ENCODE assay signal across 8 cellular contexts in the genomic region with DNA sequence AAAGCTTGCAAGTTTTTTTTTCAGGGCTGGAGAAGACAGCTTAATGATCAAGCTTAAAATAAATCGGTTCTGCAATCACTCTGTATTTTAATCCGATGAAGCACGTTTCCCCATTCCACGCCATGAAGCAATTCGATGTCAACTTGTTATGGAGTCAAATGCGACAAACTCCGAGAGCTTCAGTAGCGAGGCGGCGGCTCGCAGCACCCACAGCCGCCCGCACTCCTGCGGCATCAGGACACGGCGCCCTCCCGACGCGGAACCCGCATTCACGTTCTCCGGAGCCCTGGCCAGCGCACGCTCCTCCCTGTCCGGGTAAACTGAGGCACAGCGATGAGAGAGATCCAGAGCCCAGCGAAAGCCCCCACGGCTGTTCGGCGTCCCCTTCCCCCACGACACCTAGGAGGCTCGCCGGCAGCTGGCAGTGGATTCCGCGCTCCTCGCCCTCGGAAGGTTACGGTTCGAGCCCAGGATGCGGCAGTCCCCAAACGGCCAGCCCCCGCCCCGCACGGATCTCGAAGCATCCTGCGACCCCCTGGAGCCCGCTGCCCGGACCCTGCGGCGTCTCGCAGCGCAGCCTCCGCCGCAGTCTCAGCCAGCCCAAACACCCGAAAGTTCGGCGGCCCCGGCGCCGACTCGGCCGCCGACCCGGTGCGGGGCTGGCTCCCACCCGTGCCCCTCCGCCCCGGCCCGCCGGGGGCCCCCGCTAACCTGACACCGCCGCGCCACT. TPM values are rescaled to one million over a fixed set of nuclear protein-coding genes. Genes with fewer than 3 reads are reported as not detected.
A peak's percentile ranks its signal among the peaks of the same experiment; 100 is the strongest.
DNase-seq lines count a peak whose midpoint lies in the region; ATAC-seq lines count a peak whose summit lies in the region.

No MANE protein-coding gene starts in this region.

- DNase-seq in activated CD8-positive, alpha-beta memory T cell treated with anti-CD3 and anti-CD28 coated beads, Interleukin-2, amount 10 ng/mL, durations not matched to agents 7 days and 5 days, result no peak
- no peak for DNase-seq in activated CD8-positive, alpha-beta memory T cell treated with anti-CD3 and anti-CD28 coated beads for 24 hours
- DNase-seq in astrocyte of the hippocampus (ENCODE audit: low read depth, low spot score) (peak; percentile 48), immature natural killer cell (peak in 2 of 3 donors; percentile 1 to 11), NOMO-1 (lab: John Stamatoyannopoulos, UW; ENCODE audit: unreplicated experiment in 2 of 2) (no peak)

- no peaks in the 10 kb centered on the region for H3K9me3 Mint-ChIP-seq in activated CD8-positive, alpha-beta memory T cell treated with anti-CD3 and anti-CD28 coated beads, Interleukin-2, amount 10 ng/mL, durations not matched to agents 7 days and 5 days (ENCODE audit: low read depth)
- no peaks in the 10 kb centered on the region for H3K9me3 Mint-ChIP-seq in immature natural killer cell

- H3K27me3 Mint-ChIP-seq in activated CD8-positive, alpha-beta memory T cell treated with anti-CD3 and anti-CD28 coated beads, Interleukin-2, amount 10 ng/mL, durations not matched to agents 7 days and 5 days, result peaks cover 58% of the 10 kb centered on the region
- H3K27me3 Mint-ChIP-seq in immature natural killer cell (ENCODE audit: low read depth in 3 of 3), result peaks cover 15 to 20% (median 15%) of the 10 kb centered on the region in 3 donors

- H3K27ac Mint-ChIP-seq in activated CD8-positive, alpha-beta memory T cell treated with anti-CD3 and anti-CD28 coated beads, Interleukin-2, amount 10 ng/mL, durations not matched to agents 7 days and 5 days, result peak overlapping the region; percentile 9
- H3K27ac Mint-ChIP-seq in immature natural killer cell, result peak overlapping the region in 5 of 6 donors; percentile 13 to 78 (median 32)

- H3K27ac ChIP-seq in skin epidermis, result peak overlapping the region in 16 of 21 experiments; percentile 45 to 92 (median 78)

- peaks cover 10% of the 10 kb centered on the region for H3K4me1 Mint-ChIP-seq in activated CD8-positive, alpha-beta memory T cell treated with anti-CD3 and anti-CD28 coated beads, Interleukin-2, amount 10 ng/mL, durations not matched to agents 7 days and 5 days
- H3K4me1 Mint-ChIP-seq in immature natural killer cell, result peaks cover 8 to 23% of the 10 kb centered on the region in 2 donors

- H3K36me3 Mint-ChIP-seq in activated CD8-positive, alpha-beta memory T cell treated with anti-CD3 and anti-CD28 coated beads, Interleukin-2, amount 10 ng/mL, durations not matched to agents 7 days and 5 days, result peaks cover 2% of the 10 kb centered on the region
- H3K36me3 Mint-ChIP-seq in immature natural killer cell, result no peaks in the 10 kb centered on the region

- H3K4me3 Mint-ChIP-seq in activated CD8-positive, alpha-beta memory T cell treated with anti-CD3 and anti-CD28 coated beads, Interleukin-2, amount 10 ng/mL, durations not matched to agents 7 days and 5 days, result peak overlapping the region; percentile 68
- peak overlapping the region; percentile 82 to 87 (median 85) for H3K4me3 Mint-ChIP-seq in immature natural killer cell

- CTCF ChIA-PET in activated CD8-positive, alpha-beta memory T cell treated with anti-CD3 and anti-CD28 coated beads, Interleukin-2, amount 10 ng/mL, durations not matched to agents 7 days and 5 days (lab: Charles Lee), result interaction anchor here (0.9 to 1.8 kb wide), 3 partner anchors 19 to 413 kb away, joined by 3 to 8 read pairs (median 4); a partner anchor contains a TSS

- peak overlapping the region; percentile 38 to 90 (median 84) for H3K4me3 ChIP-seq in skin epidermis

- ATAC-seq in activated CD8-positive, alpha-beta memory T cell treated with anti-CD3 and anti-CD28 coated beads, Interleukin-2, amount 10 ng/mL, durations not matched to agents 7 days and 5 days, result no peak
- ATAC-seq in HG03135 (IDR thresholded peaks at IDR 0.05; ENCODE audit: unreplicated experiment) (no peak), HG03045 (IDR thresholded peaks at IDR 0.05; ENCODE audit: unreplicated experiment) (no peak)

RNA-seq across cellular contexts. Expression of a gene that starts 0.5 kb away (rescaled TPM):
- under 1 TPM; 0.06 to 0.59 TPM for total RNA-seq in activated CD8-positive, alpha-beta memory T cell treated with anti-CD3 and anti-CD28 coated beads, Interleukin-2, amount 10 ng/mL, durations not matched to agents 7 days and 5 days
- 1 to 10 TPM in 2 of 3 donors, under 1 TPM in 1; 0.63 to 3.4 (median 2.9) TPM for polyA plus RNA-seq in immature natural killer cell

Comparison
In these comparisons a context has a peak if more than half of its experiments do, and no peak if none do; other contexts are left out.
1. DNase-seq: peak in astrocyte of the hippocampus (single experiment) and immature natural killer cell (2 of 3); none in activated CD8-positive, alpha-beta memory T cell treated with anti-CD3 and anti-CD28 coated beads, Interleukin-2, amount 10 ng/mL, durations not matched to agents 7 days and 5 days (single experiment), activated CD8-positive, alpha-beta memory T cell treated with anti-CD3 and anti-CD28 coated beads for 24 hours (single experiment) and NOMO-1 (0 of 2).